ENCODE assay signal across 8 cellular contexts in the genomic region with DNA sequence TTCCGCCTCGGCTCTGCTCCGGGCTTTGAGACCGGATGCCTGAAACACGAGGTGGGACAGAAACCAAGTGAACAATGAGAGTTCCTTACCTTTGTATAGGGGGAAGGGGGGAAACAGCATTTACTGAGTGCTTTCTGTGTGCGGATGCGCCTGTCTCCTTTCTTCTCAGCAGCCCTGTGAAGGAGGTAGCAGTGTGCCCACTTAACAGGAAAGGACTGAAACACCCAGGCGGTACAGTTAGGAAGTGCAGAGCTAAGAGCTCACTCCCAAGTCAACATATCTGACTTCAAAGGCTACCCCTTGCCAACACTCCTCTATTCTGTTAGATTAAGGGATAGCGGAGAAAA. TPM values are rescaled to one million over a fixed set of nuclear protein-coding genes. Genes with fewer than 3 reads are reported as not detected.
A peak's percentile ranks its signal among the peaks of the same experiment; 100 is the strongest.
DNase-seq lines count a peak whose midpoint lies in the region; ATAC-seq and TF ChIP-seq lines count a peak whose summit lies in the region.

No MANE protein-coding gene starts in this region.

- peak overlapping the region; percentile 91 for H3K27ac Mint-ChIP-seq in memory B cell

- H3K9me2 ChIP-seq in SU-DHL-6 (replicated peaks; ENCODE audit: insufficient read depth, low read length) = no peaks in the 10 kb centered on the region

- no peaks in the 10 kb centered on the region for H3K36me3 Mint-ChIP-seq in memory B cell

- TF ChIP-seq CTCF in KMS-11 (conservative IDR thresholded peaks at IDR 0.05; ENCODE audit: low read depth, low read length) (peak; percentile 49; the same call in 1 of the 2 replicates), SU-DHL-6 (IDR thresholded peaks at IDR 0.05; ENCODE audit: insufficient read depth, low read length, poor library complexity, severe bottlenecking) (no peak), upper lobe of left lung (IDR thresholded peaks at IDR 0.05) (peak in 5 of 6 experiments; percentile 23 to 49 (median 28))

- H3K9me3 ChIP-seq in SU-DHL-6 (ENCODE audit: insufficient read depth, low read length) (no peaks in the 10 kb centered on the region), upper lobe of left lung (no peaks in the 10 kb centered on the region)
- no peaks in the 10 kb centered on the region for H3K9me3 ChIP-seq in effector memory CD4-positive, alpha-beta T cell (ENCODE audit: control insufficient read depth, low read length)

- peak; percentile 53 to 67 for DNase-seq in NCI-H524 (lab: John Stamatoyannopoulos, UW)
- DNase-seq in NCI-H524 treated with DMSO at 0.1 percent for 48 hours (lab: John Stamatoyannopoulos, UW) = no peak
- DNase-seq in effector memory CD4-positive, alpha-beta T cell = peak in 1 of 3 donors; percentile 11
- peak in 1 of 2 donors; percentile 5 for DNase-seq in memory B cell (ENCODE audit: low spot score in 2 of 2)
- DNase-seq in upper lobe of left lung = no peak

- H3K79me2 ChIP-seq in KMS-11 (ENCODE audit: insufficient read depth, low read depth) (peaks cover 23% of the 10 kb centered on the region; the same call in 1 of the 2 replicates), SU-DHL-6 (ENCODE audit: insufficient read depth, low read length) (peaks cover 20% of the 10 kb centered on the region; the same call in 1 of the 2 replicates)

- H2AFZ ChIP-seq in KMS-11 (ENCODE audit: low read depth) (peak overlapping the region; percentile 59), SU-DHL-6 (ENCODE audit: low read depth, low read length, severe bottlenecking) (peak overlapping the region; percentile 66)

- no peak for TF ChIP-seq POLR2A in upper lobe of left lung (IDR thresholded peaks at IDR 0.05)

- H3K9me3 Mint-ChIP-seq in memory B cell = no peaks in the 10 kb centered on the region

- H3K4me3 ChIP-seq in KMS-11 (IDR thresholded peaks at IDR 0.05; ENCODE audit: insufficient read depth, low read depth, low read length) = no peak overlapping the region
- H3K4me3 ChIP-seq in SU-DHL-6 (ENCODE audit: insufficient read depth, low read length, poor library complexity, severe bottlenecking) = peak overlapping the region; percentile 64
- H3K4me3 ChIP-seq in effector memory CD4-positive, alpha-beta T cell (ENCODE audit: insufficient read depth, low read depth, low read length, poor library complexity, severe bottlenecking) = peak overlapping the region; percentile 58
- peak overlapping the region in 3 of 4 donors; percentile 53 to 66 (median 62) for H3K4me3 ChIP-seq in upper lobe of left lung

- H3K4me1 ChIP-seq in KMS-11 (ENCODE audit: low read depth, poor library complexity, severe bottlenecking) = peaks cover 21% of the 10 kb centered on the region
- H3K4me1 ChIP-seq in effector memory CD4-positive, alpha-beta T cell (ENCODE audit: control insufficient read depth, insufficient read depth, low read length, poor library complexity, severe bottlenecking) = peaks cover 13% of the 10 kb centered on the region
- no peaks in the 10 kb centered on the region for H3K4me1 ChIP-seq in upper lobe of left lung

- H3K4me1 Mint-ChIP-seq in memory B cell = peaks cover 16% of the 10 kb centered on the region

- 0 out of 2 replicates have a peak, but pooled peaks cover 4% of the 10 kb centered on the region for H3F3A ChIP-seq in SU-DHL-6 (ENCODE audit: insufficient read depth)

- no peaks in the 10 kb centered on the region for H3K27me3 Mint-ChIP-seq in memory B cell

- peak overlapping the region; percentile 90 for H3K4me2 ChIP-seq in KMS-11
- peak overlapping the region; percentile 82 for H3K4me2 ChIP-seq in SU-DHL-6 (ENCODE audit: low read depth, low read length, poor library complexity, severe bottlenecking)

- H3K9ac ChIP-seq in KMS-11 = peak overlapping the region; percentile 82
- peak overlapping the region; percentile 78 for H3K9ac ChIP-seq in SU-DHL-6 (ENCODE audit: low read length)

- H3K27me3 ChIP-seq in KMS-11 (ENCODE audit: insufficient read depth, low read depth) = no peaks in the 10 kb centered on the region
- H3K27me3 ChIP-seq in SU-DHL-6 (ENCODE audit: low read length) = no peaks in the 10 kb centered on the region
- H3K27me3 ChIP-seq in effector memory CD4-positive, alpha-beta T cell (replicated peaks; ENCODE audit: control insufficient read depth, insufficient read depth, low read length, poor library complexity, severe bottlenecking) = no peaks in the 10 kb centered on the region
- peaks cover 0 to 3% (median 0%) of the 10 kb centered on the region in 4 donors for H3K27me3 ChIP-seq in upper lobe of left lung

- 30 to 34% methylated on average over 2 to 9 of the region's 9 CpGs for WGBS in upper lobe of left lung, 2 donors

- TF ChIP-seq EP300 in upper lobe of left lung (IDR thresholded peaks at IDR 0.05) = no peak

- H3K36me3 ChIP-seq in KMS-11 (ENCODE audit: insufficient read depth) = no peaks in the 10 kb centered on the region
- no peaks in the 10 kb centered on the region for H3K36me3 ChIP-seq in SU-DHL-6 (ENCODE audit: low read length)
- no peaks in the 10 kb centered on the region for H3K36me3 ChIP-seq in effector memory CD4-positive, alpha-beta T cell (ENCODE audit: control insufficient read depth, insufficient read depth, low read length)
- H3K36me3 ChIP-seq in upper lobe of left lung = no peaks in the 10 kb centered on the region

- H3K4me3 Mint-ChIP-seq in memory B cell = peak overlapping the region; percentile 96

- H4K20me1 ChIP-seq in KMS-11 (ENCODE audit: insufficient read depth) = no peaks in the 10 kb centered on the region
- no peaks in the 10 kb centered on the region for H4K20me1 ChIP-seq in SU-DHL-6 (ENCODE audit: low read depth, low read length)

- ATAC-seq in GM21825 (IDR thresholded peaks at IDR 0.05; ENCODE audit: unreplicated experiment) (peak; percentile 40), memory B cell (ENCODE audit: low read depth) (peak; percentile 66), upper lobe of left lung (ENCODE audit: low FRiP score in 2 of 2) (peak; percentile 38 to 84)

- peak overlapping the region; percentile 82 for H3K27ac ChIP-seq in KMS-11
- H3K27ac ChIP-seq in SU-DHL-6 (ENCODE audit: low read depth, low read length) = peak overlapping the region; percentile 90
- H3K27ac ChIP-seq in effector memory CD4-positive, alpha-beta T cell (ENCODE audit: insufficient read depth, low read length, poor library complexity, severe bottlenecking) = peak overlapping the region; percentile 63
- peak overlapping the region; percentile 67 to 83 (median 74) for H3K27ac ChIP-seq in upper lobe of left lung

RNA-seq across cellular contexts. Expression of gene TMSB15B, which starts 43.1 kb away (rescaled TPM):
- 1 to 10 TPM; 1.0 to 4.9 (median 1.8) TPM for total RNA-seq in upper lobe of left lung

Comparison
In these comparisons a context has a peak if more than half of its experiments do, and no peak if none do; other contexts are left out.
1. DNase-seq: peak in NCI-H524 (2 of 2); none in NCI-H524 treated with DMSO at 0.1 percent for 48 hours (single experiment) and upper lobe of left lung (0 of 2).
2. Peak in every context shown above with its lines, with median percentiles within 50 percentile points of each other: ATAC-seq and H3K27ac ChIP-seq.